In genomic region chr22:50260801-50261614, GRCh38 we compare ENCODE assay signal across 1 cellular context.
TF ChIP-seq lines count a peak whose summit lies in the region.

No MANE protein-coding gene starts in this region.

TF ChIP-seq in HepG2, 621 proteins besides CTCF, POLR2A, EP300 and RAD21 (continued from another document and continues in another):
- peak; percentile 92 for TF ChIP-seq ZNF687 (CRISPR knock-in tag; IDR thresholded peaks at IDR 0.05)
- no peak for TF ChIP-seq MLXIP (CRISPR knock-in tag; IDR thresholded peaks at IDR 0.05; ENCODE audit: borderline replicate concordance)
- TF ChIP-seq NR2F2 (IDR thresholded peaks at IDR 0.05; ENCODE audit: borderline replicate concordance, low read depth): no peak
- TF ChIP-seq ELK4 (CRISPR knock-in tag; IDR thresholded peaks at IDR 0.05; ENCODE audit: borderline replicate concordance): no peak
- no peak for TF ChIP-seq HHEX (CRISPR knock-in tag; IDR thresholded peaks at IDR 0.05)
- no peak for TF ChIP-seq RBAK (CRISPR knock-in tag; IDR thresholded peaks at IDR 0.05)
- no peak for TF ChIP-seq ZNF263 (CRISPR knock-in tag; IDR thresholded peaks at IDR 0.05)
- no peak for TF ChIP-seq ZNF44 (CRISPR knock-in tag; IDR thresholded peaks at IDR 0.05)
- no peak for TF ChIP-seq MAFF (IDR thresholded peaks at IDR 0.05; ENCODE audit: low read depth, low read length)
- no peak for TF ChIP-seq TFE3 (CRISPR knock-in tag; IDR thresholded peaks at IDR 0.05)
- no peak for TF ChIP-seq TEAD3 (CRISPR knock-in tag; optimal IDR thresholded peaks at IDR 0.05; ENCODE audit: borderline replicate concordance)
- TF ChIP-seq HINFP (CRISPR knock-in tag; IDR thresholded peaks at IDR 0.05; ENCODE audit: low read depth): no peak
- no peak for TF ChIP-seq ZNF597 (CRISPR knock-in tag; IDR thresholded peaks at IDR 0.05)
- TF ChIP-seq SRSF4 (IDR thresholded peaks at IDR 0.05; ENCODE audit: low read depth, low read length, poor library complexity, severe bottlenecking): no peak
- TF ChIP-seq TAF1 (CRISPR knock-in tag; IDR thresholded peaks at IDR 0.05): peak; percentile 29; the same call in 1 of the 2 replicates
- TF ChIP-seq SOX5 (CRISPR knock-in tag; IDR thresholded peaks at IDR 0.05; ENCODE audit: borderline replicate concordance): no peak
- no peak for TF ChIP-seq ARNTL (CRISPR knock-in tag; IDR thresholded peaks at IDR 0.05)
- no peak for TF ChIP-seq LCORL (IDR thresholded peaks at IDR 0.05)
- 0 out of 2 replicates have a peak, but pooled peaks have one; percentile 20 for TF ChIP-seq LCORL (CRISPR knock-in tag; IDR thresholded peaks at IDR 0.05)
- TF ChIP-seq MLX (CRISPR knock-in tag; IDR thresholded peaks at IDR 0.05): no peak
- TF ChIP-seq PHF20 (CRISPR knock-in tag; IDR thresholded peaks at IDR 0.05): 0 out of 2 replicates have a peak, but pooled peaks have one; percentile 16
- peak; percentile 53; the same call in 1 of the 2 replicates for TF ChIP-seq DZIP1 (CRISPR knock-in tag; IDR thresholded peaks at IDR 0.05)
- no peak for TF ChIP-seq IKZF1 (IDR thresholded peaks at IDR 0.05)
- no peak for TF ChIP-seq RAD51 (IDR thresholded peaks at IDR 0.05; ENCODE audit: borderline replicate concordance)
- no peak for TF ChIP-seq STAG1 (CRISPR knock-in tag; IDR thresholded peaks at IDR 0.05)
- no peak for TF ChIP-seq FUBP1 (CRISPR knock-in tag; IDR thresholded peaks at IDR 0.05; ENCODE audit: borderline replicate concordance)
- TF ChIP-seq ZNF737 (CRISPR knock-in tag; IDR thresholded peaks at IDR 0.05; ENCODE audit: borderline replicate concordance): no peak
- peak; percentile 27; the same call in 1 of the 2 replicates for TF ChIP-seq ZBTB26 (CRISPR knock-in tag; IDR thresholded peaks at IDR 0.05; ENCODE audit: borderline replicate concordance)
- peak; percentile 84 for TF ChIP-seq IKZF4 (CRISPR knock-in tag; IDR thresholded peaks at IDR 0.05; ENCODE audit: borderline replicate concordance, low read depth, not compliant biosample characterization)
- TF ChIP-seq ZNF343 (CRISPR knock-in tag; IDR thresholded peaks at IDR 0.05): no peak
- no peak for TF ChIP-seq GZF1 (CRISPR knock-in tag; IDR thresholded peaks at IDR 0.05)
- no peak for TF ChIP-seq NFE2 (CRISPR knock-in tag; IDR thresholded peaks at IDR 0.05)
- TF ChIP-seq ZNF30 (CRISPR knock-in tag; IDR thresholded peaks at IDR 0.05): 0 out of 2 replicates have a peak, but pooled peaks have one; percentile 57
- TF ChIP-seq ZNF430 (CRISPR knock-in tag; IDR thresholded peaks at IDR 0.05): peak; percentile 62; the same call in 1 of the 2 replicates
- TF ChIP-seq FLYWCH1 (CRISPR knock-in tag; IDR thresholded peaks at IDR 0.05): no peak
- TF ChIP-seq BCL6 (CRISPR knock-in tag; IDR thresholded peaks at IDR 0.05): no peak
- no peak for TF ChIP-seq ZSCAN30 (CRISPR knock-in tag; IDR thresholded peaks at IDR 0.05)
- no peak for TF ChIP-seq ZNF557 (CRISPR knock-in tag; IDR thresholded peaks at IDR 0.05)
- TF ChIP-seq ZNF460 (CRISPR knock-in tag; IDR thresholded peaks at IDR 0.05; ENCODE audit: borderline replicate concordance): no peak
- TF ChIP-seq SNAI1 (CRISPR knock-in tag; IDR thresholded peaks at IDR 0.05; ENCODE audit: borderline replicate concordance): no peak
- no peak for TF ChIP-seq SRSF1 (optimal IDR thresholded peaks at IDR 0.05; ENCODE audit: low read depth, low read length)
- peak; percentile 75; the same call in 1 of the 2 replicates for TF ChIP-seq ZNF274 (CRISPR knock-in tag; IDR thresholded peaks at IDR 0.05)
- TF ChIP-seq ZNF652 (CRISPR knock-in tag; IDR thresholded peaks at IDR 0.05; ENCODE audit: borderline replicate concordance, low read depth): no peak
- no peak for TF ChIP-seq ZNF256 (CRISPR knock-in tag; conservative IDR thresholded peaks at IDR 0.05)
- no peak for TF ChIP-seq ZNF709 (CRISPR knock-in tag; IDR thresholded peaks at IDR 0.05)
